Comparison of ENCODE assay signal across 2 cellular contexts in genomic region chr6:88709819-88710246, GRCh38.
TF ChIP-seq lines count a peak whose summit lies in the region.

No MANE protein-coding gene starts in this region.

TF ChIP-seq in WTC11, 78 proteins besides CTCF, POLR2A, EP300 and RAD21 (continued from another document):
- no peak for TF ChIP-seq AFF4 (CRISPR knock-in tag; IDR thresholded peaks at IDR 0.05; ENCODE audit: borderline replicate concordance)

TF ChIP-seq in HepG2, 621 proteins besides CTCF, POLR2A, EP300 and RAD21 (continued from another document and continues in another):
- peak; percentile 100 for TF ChIP-seq AHDC1 (CRISPR knock-in tag; IDR thresholded peaks at IDR 0.05; ENCODE audit: borderline replicate concordance)
- no peak for TF ChIP-seq ZBTB21 (CRISPR knock-in tag; IDR thresholded peaks at IDR 0.05)
- TF ChIP-seq SMAD3 (CRISPR knock-in tag; IDR thresholded peaks at IDR 0.05), result peak; percentile 74; the same call in 1 of the 2 replicates
- TF ChIP-seq LCORL (IDR thresholded peaks at IDR 0.05), result no peak
- TF ChIP-seq LCORL (CRISPR knock-in tag; IDR thresholded peaks at IDR 0.05), result no peak; the same call in 1 of the 2 replicates
- TF ChIP-seq ZBTB42 (CRISPR knock-in tag; IDR thresholded peaks at IDR 0.05), result no peak
- no peak for TF ChIP-seq FOXC1 (CRISPR knock-in tag; IDR thresholded peaks at IDR 0.05; ENCODE audit: borderline replicate concordance)
- no peak for TF ChIP-seq ZNF605 (CRISPR knock-in tag; IDR thresholded peaks at IDR 0.05)
- peak; percentile 99 for TF ChIP-seq SMARCE1 (IDR thresholded peaks at IDR 0.05; ENCODE audit: borderline replicate concordance)
- TF ChIP-seq CHCHD3 (CRISPR knock-in tag; IDR thresholded peaks at IDR 0.05), result no peak
- no peak for TF ChIP-seq CSRNP2 (CRISPR knock-in tag; conservative IDR thresholded peaks at IDR 0.05; ENCODE audit: low read depth)
- TF ChIP-seq ZNF441 (CRISPR knock-in tag; IDR thresholded peaks at IDR 0.05; ENCODE audit: borderline replicate concordance), result no peak
- TF ChIP-seq PRDM10 (CRISPR knock-in tag; IDR thresholded peaks at IDR 0.05; ENCODE audit: low read depth), result no peak
- no peak for TF ChIP-seq THAP8 (CRISPR knock-in tag; IDR thresholded peaks at IDR 0.05; ENCODE audit: borderline replicate concordance)
- no peak for TF ChIP-seq MED8 (CRISPR knock-in tag; IDR thresholded peaks at IDR 0.05; ENCODE audit: insufficient replicate concordance)
- no peak for TF ChIP-seq SOX6 (IDR thresholded peaks at IDR 0.05)
- TF ChIP-seq SOX6 (CRISPR knock-in tag; IDR thresholded peaks at IDR 0.05), result peak; percentile 90
- no peak for TF ChIP-seq ATF6 (CRISPR knock-in tag; conservative IDR thresholded peaks at IDR 0.05)
- TF ChIP-seq ZZZ3 (CRISPR knock-in tag; IDR thresholded peaks at IDR 0.05; ENCODE audit: borderline replicate concordance), result no peak
- TF ChIP-seq PHF21A (CRISPR knock-in tag; IDR thresholded peaks at IDR 0.05), result peak; percentile 41; the same call in 1 of the 2 replicates
- no peak for TF ChIP-seq ZNF513 (CRISPR knock-in tag; conservative IDR thresholded peaks at IDR 0.05)
- no peak for TF ChIP-seq ZC3H4 (CRISPR knock-in tag; IDR thresholded peaks at IDR 0.05; ENCODE audit: borderline replicate concordance)
- peak; percentile 66 for TF ChIP-seq THAP11 (CRISPR knock-in tag; IDR thresholded peaks at IDR 0.05)
- no peak for TF ChIP-seq SRSF9 (IDR thresholded peaks at IDR 0.05; ENCODE audit: borderline replicate concordance, insufficient read depth, low read depth, low read length, poor library complexity, severe bottlenecking)
- no peak for TF ChIP-seq ZNF136 (CRISPR knock-in tag; IDR thresholded peaks at IDR 0.05; ENCODE audit: low read depth)
- no peak for TF ChIP-seq ZNF749 (CRISPR knock-in tag; IDR thresholded peaks at IDR 0.05; ENCODE audit: borderline replicate concordance)
- no peak for TF ChIP-seq ATF7-NPFF (CRISPR knock-in tag; IDR thresholded peaks at IDR 0.05; ENCODE audit: low read depth)
- TF ChIP-seq MTA1 (CRISPR knock-in tag; IDR thresholded peaks at IDR 0.05; ENCODE audit: borderline replicate concordance), result no peak; the same call in 1 of the 2 replicates
- no peak; the same call in 1 of the 2 replicates for TF ChIP-seq ZNF460 (CRISPR knock-in tag; IDR thresholded peaks at IDR 0.05; ENCODE audit: borderline replicate concordance)
- TF ChIP-seq ZNF430 (CRISPR knock-in tag; IDR thresholded peaks at IDR 0.05), result no peak
- TF ChIP-seq TRIM24 (CRISPR knock-in tag; IDR thresholded peaks at IDR 0.05), result peak; percentile 89
- no peak for TF ChIP-seq ZNF703 (CRISPR knock-in tag; IDR thresholded peaks at IDR 0.05; ENCODE audit: borderline replicate concordance)
- TF ChIP-seq MIER2 (CRISPR knock-in tag; IDR thresholded peaks at IDR 0.05), result 0 out of 2 replicates have a peak, but pooled peaks have one; percentile 44
- no peak for TF ChIP-seq KMT2A (CRISPR knock-in tag; IDR thresholded peaks at IDR 0.05)
- peak; percentile 80; the same call in 1 of the 2 replicates for TF ChIP-seq KAT8 (CRISPR knock-in tag; IDR thresholded peaks at IDR 0.05)
- TF ChIP-seq AKAP8 (CRISPR knock-in tag; IDR thresholded peaks at IDR 0.05), result no peak
- TF ChIP-seq ZNF776 (CRISPR knock-in tag; IDR thresholded peaks at IDR 0.05), result no peak
- no peak for TF ChIP-seq ZNF766 (CRISPR knock-in tag; IDR thresholded peaks at IDR 0.05; ENCODE audit: borderline replicate concordance)
- no peak for TF ChIP-seq REXO4 (CRISPR knock-in tag; IDR thresholded peaks at IDR 0.05; ENCODE audit: borderline replicate concordance)
- no peak for TF ChIP-seq ZNF350 (CRISPR knock-in tag; IDR thresholded peaks at IDR 0.05; ENCODE audit: borderline replicate concordance, low read depth)
- no peak for TF ChIP-seq SNAPC5 (CRISPR knock-in tag; IDR thresholded peaks at IDR 0.05; ENCODE audit: borderline replicate concordance)
- TF ChIP-seq ZMYM4 (CRISPR knock-in tag; IDR thresholded peaks at IDR 0.05), result peak; percentile 89
- TF ChIP-seq CEBPG (CRISPR knock-in tag; IDR thresholded peaks at IDR 0.05), result peak; percentile 75
- TF ChIP-seq DPF2 (CRISPR knock-in tag; IDR thresholded peaks at IDR 0.05; ENCODE audit: borderline replicate concordance, low read depth), result peak; percentile 97
- no peak for TF ChIP-seq ZBTB37 (CRISPR knock-in tag; IDR thresholded peaks at IDR 0.05)
- peak; percentile 58; the same call in 1 of the 2 replicates for TF ChIP-seq ZNF710 (CRISPR knock-in tag; IDR thresholded peaks at IDR 0.05; ENCODE audit: borderline replicate concordance)
- no peak for TF ChIP-seq ZNF746 (CRISPR knock-in tag; IDR thresholded peaks at IDR 0.05)
- TF ChIP-seq PHB2 (IDR thresholded peaks at IDR 0.05; ENCODE audit: partially characterized antibody), result no peak
